Comparison of ENCODE assay signal across 8 cellular contexts in genomic region chr3:43690400-43691119, GRCh38. TPM values are rescaled to one million over a fixed set of nuclear protein-coding genes. Genes with fewer than 3 reads are reported as not detected.
DNase-seq lines count a peak whose midpoint lies in the region; ATAC-seq and TF ChIP-seq lines count a peak whose summit lies in the region.

Gene ABHD5, plus strand, starts transcription at chr3:43690938. Its CDS starts 55 bp downstream, at chr3:43690993.

- no peaks in the 10 kb centered on the region for H3K36me3 Mint-ChIP-seq in activated B cell treated with CpG ODN at 0.5 μM for 24 hours (ENCODE audit: low read depth)

- H3K4me3 Mint-ChIP-seq in activated B cell treated with CpG ODN at 0.5 μM for 24 hours = peak within 1 kb of the TSS; percentile 88

- H3K27ac ChIP-seq in caudate nucleus (ENCODE audit: low read depth, low read length) = peak within 1 kb of the TSS; percentile 80

- no peak for TF ChIP-seq CTCF in activated B cell treated with CpG ODN at 0.5 μM for 24 hours (IDR thresholded peaks at IDR 0.05)

- intact Hi-C loops in activated B cell treated with CpG ODN at 0.5 μM for 24 hours (cut with micrococcal nuclease) = loop anchor here (1.0 to 10.0 kb wide), 13 partner anchors 68 to 1287 kb away; partner anchors contain the start of genes ANO10, CCDC13, EXOSC7 and TCAIM

- peak; percentile 67 for ATAC-seq in GM18870 (IDR thresholded peaks at IDR 0.05; ENCODE audit: unreplicated experiment)
- peak; percentile 80 for ATAC-seq in HG03135 (IDR thresholded peaks at IDR 0.05; ENCODE audit: unreplicated experiment)
- ATAC-seq in activated B cell treated with CpG ODN at 0.5 μM for 24 hours (ENCODE audit: low read depth) = peak; percentile 82

- H3K27ac Mint-ChIP-seq in activated B cell treated with CpG ODN at 0.5 μM for 24 hours = peak within 1 kb of the TSS; percentile 86

- DNase-seq in AG08395 (ENCODE audit: low spot score) (peak; percentile 98), NCI-H226 (peak; percentile 89), activated B cell treated with CpG ODN at 0.5 μM for 24 hours (peak; percentile 92), caudate nucleus (lab: John Stamatoyannopoulos, UW) (peak in 60 of 61 donors; percentile 37 to 95 (median 85)), inferior parietal cortex (ENCODE audit: extremely low spot score) (peak; percentile 92)
- peak; percentile 75 to 79 for DNase-seq in stimulated activated CD4-positive, alpha-beta T cell treated with anti-CD3 and anti-CD28 coated beads, Interleukin-12 subunit alpha, Interleukin-12 subunit beta, amount 100 ng/mL, for 24 hours (ENCODE audit: low read depth in 2 of 2)

- POLR2A ChIA-PET in activated B cell treated with CpG ODN at 0.5 μM for 24 hours (lab: Charles Lee) = interaction anchor here (0.9 to 1.5 kb wide), 4 partner anchors 68 to 305 kb away, joined by 3 to 11 read pairs (median 3); partner anchors contain the start of gene ANO10

- H3K9me3 Mint-ChIP-seq in activated B cell treated with CpG ODN at 0.5 μM for 24 hours = no peaks in the 10 kb centered on the region

- peaks cover 28% of the 10 kb centered on the region for H3K4me1 Mint-ChIP-seq in activated B cell treated with CpG ODN at 0.5 μM for 24 hours

- CTCF ChIA-PET in activated B cell treated with CpG ODN at 0.5 μM for 24 hours (lab: Charles Lee) = no interaction called here

- H3K27me3 Mint-ChIP-seq in activated B cell treated with CpG ODN at 0.5 μM for 24 hours = no peaks in the 10 kb centered on the region

RNA-seq across cellular contexts. Expression of gene ABHD5, which starts in this region (rescaled TPM):
- total RNA-seq in activated B cell treated with CpG ODN at 0.5 μM for 24 hours = 6.0 and 8.0 TPM in 2 replicates

Comparison
In these comparisons a context has a peak if more than half of its experiments do, and no peak if none do; other contexts are left out.
1. Peak in every context shown above with its lines: DNase-seq, ATAC-seq and H3K27ac ChIP-seq.